In the genomic region with DNA sequence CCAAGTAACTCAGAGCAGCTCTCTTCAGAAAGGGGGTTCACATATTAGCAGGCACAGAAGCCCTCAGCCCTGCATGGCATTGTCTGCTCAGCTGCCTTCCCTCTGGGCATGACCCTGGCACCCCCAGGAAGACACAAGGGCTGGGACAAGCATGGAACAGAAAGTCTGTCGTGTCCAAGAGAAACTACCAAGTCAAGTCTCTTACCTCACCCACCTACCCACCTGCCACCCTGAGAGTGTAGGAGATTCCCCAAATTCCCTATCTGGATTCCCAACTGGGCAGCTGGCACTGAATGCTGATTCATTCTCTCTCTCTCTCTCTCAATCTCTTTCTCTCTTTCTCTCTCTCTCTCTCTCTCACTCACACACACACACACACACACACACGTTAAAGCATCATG, we compare ENCODE assay signal across 8 cellular contexts. TPM values are rescaled to one million over a fixed set of nuclear protein-coding genes. Genes with fewer than 3 reads are reported as not detected.
A peak's percentile ranks its signal among the peaks of the same experiment; 100 is the strongest.
DNase-seq lines count a peak whose midpoint lies in the region; ATAC-seq and TF ChIP-seq lines count a peak whose summit lies in the region.
"Had no signal": no experiment of that assay in that cellular context is flagged by ENCODE, and none has a peak within 500 bp of the region (broad histone marks: within the 10 kb centered on the region; RNA-seq: fewer than 3 reads in every experiment).

No MANE protein-coding gene starts in this region.

- no peaks in the 10 kb centered on the region for H3K9me3 ChIP-seq in HEK293 (ENCODE audit: control insufficient read depth, insufficient read depth, low read depth, low read length)
- no peaks in the 10 kb centered on the region for H3K9me3 ChIP-seq in hepatocyte (ENCODE audit: low read depth)

- H3K27me3 ChIP-seq in hepatocyte, result no peaks in the 10 kb centered on the region

- DNase-seq in activated CD8-positive, alpha-beta T cell treated with anti-CD3 and anti-CD28 coated beads for 36 hours, result no peak
- DNase-seq in hepatocyte (ENCODE audit: low spot score) (no peak), NCI-H187 (lab: John Stamatoyannopoulos, UW) (no peak)
- no peak for DNase-seq in stimulated activated naive CD8-positive, alpha-beta T cell treated with anti-CD3 and anti-CD28 coated beads, Interleukin-15, amount 100 ng/mL, for 72 hours
- DNase-seq: NCI-H524 treated with DMSO at 0.1 percent for 48 hours had no signal

- CTCF ChIA-PET in HEK293 (lab: Yijun Ruan, JAX), result interaction anchor here (0.6 to 2.7 kb wide), 3 partner anchors 81 to 250 kb away, joined by 3 to 7 read pairs (median 3); no protein-coding TSS in a partner anchor
- CTCF ChIA-PET in activated CD8-positive, alpha-beta T cell treated with anti-CD3 and anti-CD28 coated beads for 36 hours (lab: Charles Lee), result interaction anchor here (1.6 kb wide), 1 partner anchor 9 kb away, joined by 3 read pairs; no protein-coding TSS in a partner anchor

- peaks cover 93% of the 10 kb centered on the region for H3K79me2 ChIP-seq in hepatocyte

- H3K4me2 ChIP-seq in hepatocyte, result peak overlapping the region; percentile 72

- H3K36me3 ChIP-seq in HEK293 (ENCODE audit: control insufficient read depth in 2 of 2, insufficient read depth in 1 of 2, low read length in 2 of 2) (peaks cover 0 to 36% of the 10 kb centered on the region in 2 experiments; a peak in 2 of 3 replicates), hepatocyte (replicated peaks; ENCODE audit: insufficient read depth, low read depth) (no peaks in the 10 kb centered on the region)

- WGBS in hepatocyte (ENCODE audit: low lambda C conversion rate, missing lambda C conversion rate), result 37% methylated on average over 1 of the region's 2 CpGs

- H3K4me1 Mint-ChIP-seq in activated CD8-positive, alpha-beta T cell treated with anti-CD3 and anti-CD28 coated beads for 36 hours (ENCODE audit: low read depth), result peaks cover 94% of the 10 kb centered on the region
- H3K4me1 Mint-ChIP-seq in stimulated activated naive CD8-positive, alpha-beta T cell treated with anti-CD3 and anti-CD28 coated beads, Interleukin-15, amount 100 ng/mL, for 72 hours, result peaks cover 100% of the 10 kb centered on the region

- H3K4me3 Mint-ChIP-seq in activated CD8-positive, alpha-beta T cell treated with anti-CD3 and anti-CD28 coated beads for 36 hours, result peak overlapping the region; percentile 54
- peak overlapping the region; percentile 73 to 80 for H3K4me3 Mint-ChIP-seq in stimulated activated naive CD8-positive, alpha-beta T cell treated with anti-CD3 and anti-CD28 coated beads, Interleukin-15, amount 100 ng/mL, for 72 hours

- no peaks in the 10 kb centered on the region for H3K9me3 Mint-ChIP-seq in activated CD8-positive, alpha-beta T cell treated with anti-CD3 and anti-CD28 coated beads for 36 hours
- H3K9me3 Mint-ChIP-seq in stimulated activated naive CD8-positive, alpha-beta T cell treated with anti-CD3 and anti-CD28 coated beads, Interleukin-15, amount 100 ng/mL, for 72 hours, result no peaks in the 10 kb centered on the region

- peaks cover 24% of the 10 kb centered on the region for H3K36me3 Mint-ChIP-seq in activated CD8-positive, alpha-beta T cell treated with anti-CD3 and anti-CD28 coated beads for 36 hours (ENCODE audit: low read depth)

- no peak for ATAC-seq in activated CD8-positive, alpha-beta T cell treated with anti-CD3 and anti-CD28 coated beads for 36 hours
- peak; percentile 36 for ATAC-seq in stimulated activated naive CD8-positive, alpha-beta T cell treated with anti-CD3 and anti-CD28 coated beads, Interleukin-15, amount 100 ng/mL, for 72 hours
- ATAC-seq in HG03469 (IDR thresholded peaks at IDR 0.05; ENCODE audit: unreplicated experiment) (no peak), GM19397 (IDR thresholded peaks at IDR 0.05; ENCODE audit: unreplicated experiment) (no peak)

- POLR2A ChIA-PET in HEK293 (lab: Yijun Ruan, JAX), result interaction anchor here (0.7 to 1.4 kb wide), 2 partner anchors 23 to 126 kb away, joined by 4 to 9 read pairs; no protein-coding TSS in a partner anchor
- POLR2A ChIA-PET in activated CD8-positive, alpha-beta T cell treated with anti-CD3 and anti-CD28 coated beads for 36 hours (lab: Charles Lee), result interaction anchor here (0.6 to 1.4 kb wide), 7 partner anchors 9 to 277 kb away, joined by 3 to 7 read pairs (median 4); no protein-coding TSS in a partner anchor

- H3K4me3 ChIP-seq in HEK293 (ENCODE audit: low read depth, low read length), result no peak overlapping the region
- no peak overlapping the region for H3K4me3 ChIP-seq in hepatocyte

- intact Hi-C loops in activated CD8-positive, alpha-beta T cell treated with anti-CD3 and anti-CD28 coated beads for 36 hours (cut with micrococcal nuclease), result no loop called here

- no peaks in the 10 kb centered on the region for H3K27me3 Mint-ChIP-seq in activated CD8-positive, alpha-beta T cell treated with anti-CD3 and anti-CD28 coated beads for 36 hours
- H3K27me3 Mint-ChIP-seq in stimulated activated naive CD8-positive, alpha-beta T cell treated with anti-CD3 and anti-CD28 coated beads, Interleukin-15, amount 100 ng/mL, for 72 hours, result no peaks in the 10 kb centered on the region

- H3K4me1 ChIP-seq in HEK293 (ENCODE audit: control insufficient read depth, insufficient read depth, low read length), result peaks cover 80% of the 10 kb centered on the region
- peaks cover 94% of the 10 kb centered on the region for H3K4me1 ChIP-seq in hepatocyte (ENCODE audit: insufficient read depth)

- H3K9me2 ChIP-seq in hepatocyte (replicated peaks; ENCODE audit: insufficient read depth), result no peaks in the 10 kb centered on the region

- TF ChIP-seq CTCF in HEK293 (tag by site-specific recombination; IDR thresholded peaks at IDR 0.05) (no peak), hepatocyte (IDR thresholded peaks at IDR 0.05; ENCODE audit: poor library complexity) (no peak)
- TF ChIP-seq CTCF in activated CD8-positive, alpha-beta T cell treated with anti-CD3 and anti-CD28 coated beads for 36 hours (IDR thresholded peaks at IDR 0.05), result no peak

- peak overlapping the region; percentile 44 for H3K27ac ChIP-seq in HEK293 (ENCODE audit: extremely low read depth, low read depth, low read length)
- peak overlapping the region; percentile 94 for H3K27ac ChIP-seq in hepatocyte

- no peak overlapping the region for H2AFZ ChIP-seq in hepatocyte

- peak overlapping the region; percentile 88 for H3K27ac Mint-ChIP-seq in activated CD8-positive, alpha-beta T cell treated with anti-CD3 and anti-CD28 coated beads for 36 hours
- H3K27ac Mint-ChIP-seq in stimulated activated naive CD8-positive, alpha-beta T cell treated with anti-CD3 and anti-CD28 coated beads, Interleukin-15, amount 100 ng/mL, for 72 hours, result peak overlapping the region in 1 of 2 donors; percentile 95

- H4K20me1 ChIP-seq in hepatocyte (ENCODE audit: insufficient read depth, poor library complexity, severe bottlenecking), result peaks cover 84% of the 10 kb centered on the region

TF ChIP-seq in HEK293, 187 proteins besides CTCF, POLR2A, EP300 and RAD21:
- peak; percentile 82 for TF ChIP-seq PRDM1 (tag by site-specific recombination; IDR thresholded peaks at IDR 0.05)
- TF ChIP-seq, protein P1, sequence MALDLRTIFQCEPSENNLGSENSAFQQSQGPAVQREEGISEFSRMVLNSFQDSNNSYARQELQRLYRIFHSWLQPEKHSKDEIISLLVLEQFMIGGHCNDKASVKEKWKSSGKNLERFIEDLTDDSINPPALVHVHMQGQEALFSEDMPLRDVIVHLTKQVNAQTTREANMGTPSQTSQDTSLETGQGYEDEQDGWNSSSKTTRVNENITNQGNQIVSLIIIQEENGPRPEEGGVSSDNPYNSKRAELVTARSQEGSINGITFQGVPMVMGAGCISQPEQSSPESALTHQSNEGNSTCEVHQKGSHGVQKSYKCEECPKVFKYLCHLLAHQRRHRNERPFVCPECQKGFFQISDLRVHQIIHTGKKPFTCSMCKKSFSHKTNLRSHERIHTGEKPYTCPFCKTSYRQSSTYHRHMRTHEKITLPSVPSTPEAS (tag by site-specific recombination; IDR thresholded peaks at IDR 0.05), result peak; percentile 82
- no peak for TF ChIP-seq MZF1 (tag by site-specific recombination; IDR thresholded peaks at IDR 0.05; ENCODE audit: borderline replicate concordance)
- TF ChIP-seq, protein P2, sequence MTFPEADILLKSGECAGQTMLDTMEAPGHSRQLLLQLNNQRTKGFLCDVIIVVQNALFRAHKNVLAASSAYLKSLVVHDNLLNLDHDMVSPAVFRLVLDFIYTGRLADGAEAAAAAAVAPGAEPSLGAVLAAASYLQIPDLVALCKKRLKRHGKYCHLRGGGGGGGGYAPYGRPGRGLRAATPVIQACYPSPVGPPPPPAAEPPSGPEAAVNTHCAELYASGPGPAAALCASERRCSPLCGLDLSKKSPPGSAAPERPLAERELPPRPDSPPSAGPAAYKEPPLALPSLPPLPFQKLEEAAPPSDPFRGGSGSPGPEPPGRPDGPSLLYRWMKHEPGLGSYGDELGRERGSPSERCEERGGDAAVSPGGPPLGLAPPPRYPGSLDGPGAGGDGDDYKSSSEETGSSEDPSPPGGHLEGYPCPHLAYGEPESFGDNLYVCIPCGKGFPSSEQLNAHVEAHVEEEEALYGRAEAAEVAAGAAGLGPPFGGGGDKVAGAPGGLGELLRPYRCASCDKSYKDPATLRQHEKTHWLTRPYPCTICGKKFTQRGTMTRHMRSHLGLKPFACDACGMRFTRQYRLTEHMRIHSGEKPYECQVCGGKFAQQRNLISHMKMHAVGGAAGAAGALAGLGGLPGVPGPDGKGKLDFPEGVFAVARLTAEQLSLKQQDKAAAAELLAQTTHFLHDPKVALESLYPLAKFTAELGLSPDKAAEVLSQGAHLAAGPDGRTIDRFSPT (tag by site-specific recombination; IDR thresholded peaks at IDR 0.05), result peak; percentile 12; the same call in 1 of the 2 replicates
- peak; percentile 86 for TF ChIP-seq ZNF596 (tag by site-specific recombination; IDR thresholded peaks at IDR 0.05)
- TF ChIP-seq ZFHX2 (tag by site-specific recombination; conservative IDR thresholded peaks at IDR 0.05), result no peak
- TF ChIP-seq ZNF366 (tag by site-specific recombination; conservative IDR thresholded peaks at IDR 0.05), result peak; percentile 67
- 0 out of 2 replicates have a peak, but pooled peaks have one; percentile 15 for TF ChIP-seq GLIS1 (tag by site-specific recombination; IDR thresholded peaks at IDR 0.05)
- TF ChIP-seq GFI1B (tag by site-specific recombination; IDR thresholded peaks at IDR 0.05), result 0 out of 2 replicates have a peak, but pooled peaks have one; percentile 29
TF ChIP-seq in HEK293: peak in this region for 7.

RNA-seq across cellular contexts. Expression of a gene that starts 21.6 kb away (rescaled TPM):
- 10 to 100 TPM; 17.4 to 18.1 TPM for total RNA-seq in activated CD8-positive, alpha-beta T cell treated with anti-CD3 and anti-CD28 coated beads for 36 hours
- total RNA-seq in hepatocyte, result 66.2 and 71.1 TPM in 2 replicates
- 61.5 and 65.4 TPM in 2 replicates for polyA plus RNA-seq in hepatocyte
